17 cellular contexts compared by ENCODE assay signal in genomic region chr20:7155794-7156193, GRCh38.
"Had no signal": no experiment of that assay in that cellular context is flagged by ENCODE, and none has a peak within 500 bp of the region (broad histone marks: within the 10 kb centered on the region; RNA-seq: fewer than 3 reads in every experiment).

No MANE protein-coding gene starts in this region.

- H3K4me1 ChIP-seq: gastroesophageal sphincter, left ventricle myocardium inferior, lower lobe of right lung, psoas muscle had no signal

- H3K4me3 Mint-ChIP-seq: naive thymus-derived CD4-positive, alpha-beta T cell had no signal

- H3K36me3 ChIP-seq: gastroesophageal sphincter, left ventricle myocardium inferior, lower lobe of right lung, neutrophil had no signal

- DNase-seq: effector CD4-positive, alpha-beta T cell; glutamatergic neuron; left cardiac atrium; left ventricle myocardium inferior; lower lobe of right lung; mesenchymal stem cell; naive thymus-derived CD4-positive, alpha-beta T cell; psoas muscle; stimulated activated CD4-positive, alpha-beta T cell treated with anti-CD3 and anti-CD28 coated beads, Interleukin-12 subunit alpha, Interleukin-12 subunit beta, amount 100 ng/mL, for 4 hours; stimulated activated CD4-positive, alpha-beta T cell treated with anti-CD3 and anti-CD28 coated beads, Interleukin-2, amount 100 ng/mL, for 48 hours; stimulated activated naive CD4-positive, alpha-beta T cell treated with Interleukin-2 at 50 U/mL for 16 hours; trophoblast cell had no signal

- H3K4me3 ChIP-seq: coronary artery, gastroesophageal sphincter, left ventricle myocardium inferior, lower lobe of right lung, psoas muscle had no signal

- H3K4me1 Mint-ChIP-seq: naive thymus-derived CD4-positive, alpha-beta T cell had no signal

- H3K27me3 ChIP-seq: gastroesophageal sphincter, neutrophil had no signal

- H3K27ac ChIP-seq: coronary artery, gastroesophageal sphincter, left ventricle myocardium inferior, lower lobe of right lung, neutrophil, psoas muscle had no signal

- H3K27me3 Mint-ChIP-seq: naive thymus-derived CD4-positive, alpha-beta T cell had no signal

- H3K36me3 Mint-ChIP-seq: naive thymus-derived CD4-positive, alpha-beta T cell had no signal

- ATAC-seq: esophagus mucosa; gastroesophageal sphincter; left cardiac atrium; naive thymus-derived CD4-positive, alpha-beta T cell; psoas muscle; sciatic nerve had no signal
